ENCODE assay signal across 1 cellular context in the genomic region with DNA sequence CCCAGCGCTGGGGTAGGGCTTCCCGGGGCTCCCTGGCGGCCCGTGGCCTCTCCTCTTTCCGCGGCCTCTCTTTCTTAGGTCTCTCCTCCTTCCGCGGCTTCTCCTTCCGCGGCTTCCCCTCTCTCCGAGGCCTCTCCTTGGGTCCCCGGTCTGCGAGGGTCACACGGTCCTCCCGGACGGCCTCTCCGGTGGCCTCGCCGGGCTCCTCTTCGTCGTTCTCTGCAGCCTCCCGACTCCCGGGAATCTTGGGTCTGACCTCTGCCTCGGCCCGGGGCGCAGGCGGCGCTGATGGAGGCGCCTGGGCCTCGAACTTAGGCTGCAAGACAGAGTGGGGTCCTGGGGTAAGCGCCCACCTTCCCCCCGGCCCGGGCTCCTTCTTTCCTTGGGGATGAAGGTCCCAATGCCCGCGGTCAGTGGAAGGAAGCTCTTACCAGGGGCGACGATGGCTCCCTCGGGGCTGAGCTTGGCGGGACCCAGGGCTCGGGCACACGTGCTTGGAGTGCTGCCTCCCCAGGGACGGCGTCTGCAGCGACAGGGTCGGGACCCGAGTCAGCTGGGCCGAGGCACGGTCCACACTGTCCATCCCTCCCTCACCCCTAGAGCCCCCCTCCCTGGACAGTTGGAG.
TF ChIP-seq lines count a peak whose summit lies in the region.

No MANE protein-coding gene starts in this region.

TF ChIP-seq in HepG2, 621 proteins besides CTCF, POLR2A, EP300 and RAD21 (continued from another document and continues in another):
- 0 out of 2 replicates have a peak, but pooled peaks have one; percentile 65 for TF ChIP-seq MTF1 (CRISPR knock-in tag; IDR thresholded peaks at IDR 0.05)
- TF ChIP-seq RORA (CRISPR knock-in tag; IDR thresholded peaks at IDR 0.05), result no peak
- 0 out of 2 replicates have a peak, but pooled peaks have one; percentile 70 for TF ChIP-seq ZNF773 (CRISPR knock-in tag; IDR thresholded peaks at IDR 0.05; ENCODE audit: borderline replicate concordance)
- TF ChIP-seq HOXD1 (CRISPR knock-in tag; IDR thresholded peaks at IDR 0.05), result 0 out of 2 replicates have a peak, but pooled peaks have one; percentile 55
- 0 out of 2 replicates have a peak, but pooled peaks have one; percentile 32 for TF ChIP-seq BRD4 (CRISPR knock-in tag; IDR thresholded peaks at IDR 0.05)
- TF ChIP-seq ZNF264 (CRISPR knock-in tag; IDR thresholded peaks at IDR 0.05), result 0 out of 2 replicates have a peak, but pooled peaks have one; percentile 26
- 0 out of 2 replicates have a peak, but pooled peaks have one; percentile 64 for TF ChIP-seq CENPT (CRISPR knock-in tag; IDR thresholded peaks at IDR 0.05; ENCODE audit: low read depth)
- TF ChIP-seq, protein P1, sequence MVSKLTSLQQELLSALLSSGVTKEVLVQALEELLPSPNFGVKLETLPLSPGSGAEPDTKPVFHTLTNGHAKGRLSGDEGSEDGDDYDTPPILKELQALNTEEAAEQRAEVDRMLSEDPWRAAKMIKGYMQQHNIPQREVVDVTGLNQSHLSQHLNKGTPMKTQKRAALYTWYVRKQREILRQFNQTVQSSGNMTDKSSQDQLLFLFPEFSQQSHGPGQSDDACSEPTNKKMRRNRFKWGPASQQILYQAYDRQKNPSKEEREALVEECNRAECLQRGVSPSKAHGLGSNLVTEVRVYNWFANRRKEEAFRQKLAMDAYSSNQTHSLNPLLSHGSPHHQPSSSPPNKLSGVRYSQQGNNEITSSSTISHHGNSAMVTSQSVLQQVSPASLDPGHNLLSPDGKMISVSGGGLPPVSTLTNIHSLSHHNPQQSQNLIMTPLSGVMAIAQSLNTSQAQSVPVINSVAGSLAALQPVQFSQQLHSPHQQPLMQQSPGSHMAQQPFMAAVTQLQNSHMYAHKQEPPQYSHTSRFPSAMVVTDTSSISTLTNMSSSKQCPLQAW (CRISPR knock-in tag; IDR thresholded peaks at IDR 0.05), result peak; percentile 20; the same call in 1 of the 2 replicates
- peak; percentile 60 for TF ChIP-seq KDM5B (CRISPR knock-in tag; IDR thresholded peaks at IDR 0.05; ENCODE audit: borderline replicate concordance)
- peak; percentile 65; the same call in 1 of the 2 replicates for TF ChIP-seq ZNF619 (CRISPR knock-in tag; IDR thresholded peaks at IDR 0.05)
- 0 out of 2 replicates have a peak, but pooled peaks have one; percentile 43 for TF ChIP-seq ZNF253 (CRISPR knock-in tag; IDR thresholded peaks at IDR 0.05; ENCODE audit: borderline replicate concordance)
- TF ChIP-seq, protein P2, sequence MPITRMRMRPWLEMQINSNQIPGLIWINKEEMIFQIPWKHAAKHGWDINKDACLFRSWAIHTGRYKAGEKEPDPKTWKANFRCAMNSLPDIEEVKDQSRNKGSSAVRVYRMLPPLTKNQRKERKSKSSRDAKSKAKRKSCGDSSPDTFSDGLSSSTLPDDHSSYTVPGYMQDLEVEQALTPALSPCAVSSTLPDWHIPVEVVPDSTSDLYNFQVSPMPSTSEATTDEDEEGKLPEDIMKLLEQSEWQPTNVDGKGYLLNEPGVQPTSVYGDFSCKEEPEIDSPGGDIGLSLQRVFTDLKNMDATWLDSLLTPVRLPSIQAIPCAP (CRISPR knock-in tag; IDR thresholded peaks at IDR 0.05; ENCODE audit: low read depth), result 0 out of 2 replicates have a peak, but pooled peaks have one; percentile 68
- TF ChIP-seq, protein P3, sequence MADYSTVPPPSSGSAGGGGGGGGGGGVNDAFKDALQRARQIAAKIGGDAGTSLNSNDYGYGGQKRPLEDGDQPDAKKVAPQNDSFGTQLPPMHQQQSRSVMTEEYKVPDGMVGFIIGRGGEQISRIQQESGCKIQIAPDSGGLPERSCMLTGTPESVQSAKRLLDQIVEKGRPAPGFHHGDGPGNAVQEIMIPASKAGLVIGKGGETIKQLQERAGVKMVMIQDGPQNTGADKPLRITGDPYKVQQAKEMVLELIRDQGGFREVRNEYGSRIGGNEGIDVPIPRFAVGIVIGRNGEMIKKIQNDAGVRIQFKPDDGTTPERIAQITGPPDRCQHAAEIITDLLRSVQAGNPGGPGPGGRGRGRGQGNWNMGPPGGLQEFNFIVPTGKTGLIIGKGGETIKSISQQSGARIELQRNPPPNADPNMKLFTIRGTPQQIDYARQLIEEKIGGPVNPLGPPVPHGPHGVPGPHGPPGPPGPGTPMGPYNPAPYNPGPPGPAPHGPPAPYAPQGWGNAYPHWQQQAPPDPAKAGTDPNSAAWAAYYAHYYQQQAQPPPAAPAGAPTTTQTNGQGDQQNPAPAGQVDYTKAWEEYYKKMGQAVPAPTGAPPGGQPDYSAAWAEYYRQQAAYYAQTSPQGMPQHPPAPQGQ (CRISPR knock-in tag; IDR thresholded peaks at IDR 0.05; ENCODE audit: borderline replicate concordance), result no peak
- TF ChIP-seq KAT7 (CRISPR knock-in tag; IDR thresholded peaks at IDR 0.05; ENCODE audit: borderline replicate concordance), result 0 out of 2 replicates have a peak, but pooled peaks have one; percentile 32
- peak; percentile 26; the same call in 1 of the 2 replicates for TF ChIP-seq DR1 (CRISPR knock-in tag; IDR thresholded peaks at IDR 0.05)
- TF ChIP-seq, protein P4, sequence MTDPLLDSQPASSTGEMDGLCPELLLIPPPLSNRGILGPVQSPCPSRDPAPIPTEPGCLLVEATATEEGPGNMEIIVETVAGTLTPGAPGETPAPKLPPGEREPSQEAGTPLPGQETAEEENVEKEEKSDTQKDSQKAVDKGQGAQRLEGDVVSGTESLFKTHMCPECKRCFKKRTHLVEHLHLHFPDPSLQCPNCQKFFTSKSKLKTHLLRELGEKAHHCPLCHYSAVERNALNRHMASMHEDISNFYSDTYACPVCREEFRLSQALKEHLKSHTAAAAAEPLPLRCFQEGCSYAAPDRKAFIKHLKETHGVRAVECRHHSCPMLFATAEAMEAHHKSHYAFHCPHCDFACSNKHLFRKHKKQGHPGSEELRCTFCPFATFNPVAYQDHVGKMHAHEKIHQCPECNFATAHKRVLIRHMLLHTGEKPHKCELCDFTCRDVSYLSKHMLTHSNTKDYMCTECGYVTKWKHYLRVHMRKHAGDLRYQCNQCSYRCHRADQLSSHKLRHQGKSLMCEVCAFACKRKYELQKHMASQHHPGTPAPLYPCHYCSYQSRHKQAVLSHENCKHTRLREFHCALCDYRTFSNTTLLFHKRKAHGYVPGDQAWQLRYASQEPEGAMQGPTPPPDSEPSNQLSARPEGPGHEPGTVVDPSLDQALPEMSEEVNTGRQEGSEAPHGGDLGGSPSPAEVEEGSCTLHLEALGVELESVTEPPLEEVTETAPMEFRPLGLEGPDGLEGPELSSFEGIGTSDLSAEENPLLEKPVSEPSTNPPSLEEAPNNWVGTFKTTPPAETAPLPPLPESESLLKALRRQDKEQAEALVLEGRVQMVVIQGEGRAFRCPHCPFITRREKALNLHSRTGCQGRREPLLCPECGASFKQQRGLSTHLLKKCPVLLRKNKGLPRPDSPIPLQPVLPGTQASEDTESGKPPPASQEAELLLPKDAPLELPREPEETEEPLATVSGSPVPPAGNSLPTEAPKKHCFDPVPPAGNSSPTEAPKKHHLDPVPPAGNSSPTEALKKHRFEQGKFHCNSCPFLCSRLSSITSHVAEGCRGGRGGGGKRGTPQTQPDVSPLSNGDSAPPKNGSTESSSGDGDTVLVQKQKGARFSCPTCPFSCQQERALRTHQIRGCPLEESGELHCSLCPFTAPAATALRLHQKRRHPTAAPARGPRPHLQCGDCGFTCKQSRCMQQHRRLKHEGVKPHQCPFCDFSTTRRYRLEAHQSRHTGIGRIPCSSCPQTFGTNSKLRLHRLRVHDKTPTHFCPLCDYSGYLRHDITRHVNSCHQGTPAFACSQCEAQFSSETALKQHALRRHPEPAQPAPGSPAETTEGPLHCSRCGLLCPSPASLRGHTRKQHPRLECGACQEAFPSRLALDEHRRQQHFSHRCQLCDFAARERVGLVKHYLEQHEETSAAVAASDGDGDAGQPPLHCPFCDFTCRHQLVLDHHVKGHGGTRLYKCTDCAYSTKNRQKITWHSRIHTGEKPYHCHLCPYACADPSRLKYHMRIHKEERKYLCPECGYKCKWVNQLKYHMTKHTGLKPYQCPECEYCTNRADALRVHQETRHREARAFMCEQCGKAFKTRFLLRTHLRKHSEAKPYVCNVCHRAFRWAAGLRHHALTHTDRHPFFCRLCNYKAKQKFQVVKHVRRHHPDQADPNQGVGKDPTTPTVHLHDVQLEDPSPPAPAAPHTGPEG (CRISPR knock-in tag; IDR thresholded peaks at IDR 0.05), result peak; percentile 32; the same call in 1 of the 2 replicates
- TF ChIP-seq KLF12 (CRISPR knock-in tag; IDR thresholded peaks at IDR 0.05; ENCODE audit: borderline replicate concordance), result 0 out of 2 replicates have a peak, but pooled peaks have one; percentile 27
- no peak for TF ChIP-seq MAZ (IDR thresholded peaks at IDR 0.05; ENCODE audit: borderline replicate concordance, low read depth, low read length)
- TF ChIP-seq MAZ (CRISPR knock-in tag; IDR thresholded peaks at IDR 0.05; ENCODE audit: low read depth), result 0 out of 2 replicates have a peak, but pooled peaks have one; percentile 57
- TF ChIP-seq ZNF766 (CRISPR knock-in tag; IDR thresholded peaks at IDR 0.05; ENCODE audit: borderline replicate concordance), result peak; percentile 63; the same call in 1 of the 2 replicates
- TF ChIP-seq, protein P5, sequence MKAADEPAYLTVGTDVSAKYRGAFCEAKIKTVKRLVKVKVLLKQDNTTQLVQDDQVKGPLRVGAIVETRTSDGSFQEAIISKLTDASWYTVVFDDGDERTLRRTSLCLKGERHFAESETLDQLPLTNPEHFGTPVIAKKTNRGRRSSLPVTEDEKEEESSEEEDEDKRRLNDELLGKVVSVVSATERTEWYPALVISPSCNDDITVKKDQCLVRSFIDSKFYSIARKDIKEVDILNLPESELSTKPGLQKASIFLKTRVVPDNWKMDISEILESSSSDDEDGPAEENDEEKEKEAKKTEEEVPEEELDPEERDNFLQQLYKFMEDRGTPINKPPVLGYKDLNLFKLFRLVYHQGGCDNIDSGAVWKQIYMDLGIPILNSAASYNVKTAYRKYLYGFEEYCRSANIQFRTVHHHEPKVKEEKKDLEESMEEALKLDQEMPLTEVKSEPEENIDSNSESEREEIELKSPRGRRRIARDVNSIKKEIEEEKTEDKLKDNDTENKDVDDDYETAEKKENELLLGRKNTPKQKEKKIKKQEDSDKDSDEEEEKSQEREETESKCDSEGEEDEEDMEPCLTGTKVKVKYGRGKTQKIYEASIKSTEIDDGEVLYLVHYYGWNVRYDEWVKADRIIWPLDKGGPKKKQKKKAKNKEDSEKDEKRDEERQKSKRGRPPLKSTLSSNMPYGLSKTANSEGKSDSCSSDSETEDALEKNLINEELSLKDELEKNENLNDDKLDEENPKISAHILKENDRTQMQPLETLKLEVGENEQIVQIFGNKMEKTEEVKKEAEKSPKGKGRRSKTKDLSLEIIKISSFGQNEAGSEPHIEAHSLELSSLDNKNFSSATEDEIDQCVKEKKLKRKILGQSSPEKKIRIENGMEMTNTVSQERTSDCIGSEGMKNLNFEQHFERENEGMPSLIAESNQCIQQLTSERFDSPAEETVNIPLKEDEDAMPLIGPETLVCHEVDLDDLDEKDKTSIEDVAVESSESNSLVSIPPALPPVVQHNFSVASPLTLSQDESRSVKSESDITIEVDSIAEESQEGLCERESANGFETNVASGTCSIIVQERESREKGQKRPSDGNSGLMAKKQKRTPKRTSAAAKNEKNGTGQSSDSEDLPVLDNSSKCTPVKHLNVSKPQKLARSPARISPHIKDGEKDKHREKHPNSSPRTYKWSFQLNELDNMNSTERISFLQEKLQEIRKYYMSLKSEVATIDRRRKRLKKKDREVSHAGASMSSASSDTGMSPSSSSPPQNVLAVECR (CRISPR knock-in tag; IDR thresholded peaks at IDR 0.05; ENCODE audit: borderline replicate concordance), result peak; percentile 33; the same call in 1 of the 2 replicates
- 0 out of 2 replicates have a peak, but pooled peaks have one; percentile 58 for TF ChIP-seq ZNF543 (CRISPR knock-in tag; IDR thresholded peaks at IDR 0.05)
- TF ChIP-seq MED1 (CRISPR knock-in tag; IDR thresholded peaks at IDR 0.05), result peak; percentile 59; the same call in 1 of the 2 replicates
- TF ChIP-seq, protein P6, sequence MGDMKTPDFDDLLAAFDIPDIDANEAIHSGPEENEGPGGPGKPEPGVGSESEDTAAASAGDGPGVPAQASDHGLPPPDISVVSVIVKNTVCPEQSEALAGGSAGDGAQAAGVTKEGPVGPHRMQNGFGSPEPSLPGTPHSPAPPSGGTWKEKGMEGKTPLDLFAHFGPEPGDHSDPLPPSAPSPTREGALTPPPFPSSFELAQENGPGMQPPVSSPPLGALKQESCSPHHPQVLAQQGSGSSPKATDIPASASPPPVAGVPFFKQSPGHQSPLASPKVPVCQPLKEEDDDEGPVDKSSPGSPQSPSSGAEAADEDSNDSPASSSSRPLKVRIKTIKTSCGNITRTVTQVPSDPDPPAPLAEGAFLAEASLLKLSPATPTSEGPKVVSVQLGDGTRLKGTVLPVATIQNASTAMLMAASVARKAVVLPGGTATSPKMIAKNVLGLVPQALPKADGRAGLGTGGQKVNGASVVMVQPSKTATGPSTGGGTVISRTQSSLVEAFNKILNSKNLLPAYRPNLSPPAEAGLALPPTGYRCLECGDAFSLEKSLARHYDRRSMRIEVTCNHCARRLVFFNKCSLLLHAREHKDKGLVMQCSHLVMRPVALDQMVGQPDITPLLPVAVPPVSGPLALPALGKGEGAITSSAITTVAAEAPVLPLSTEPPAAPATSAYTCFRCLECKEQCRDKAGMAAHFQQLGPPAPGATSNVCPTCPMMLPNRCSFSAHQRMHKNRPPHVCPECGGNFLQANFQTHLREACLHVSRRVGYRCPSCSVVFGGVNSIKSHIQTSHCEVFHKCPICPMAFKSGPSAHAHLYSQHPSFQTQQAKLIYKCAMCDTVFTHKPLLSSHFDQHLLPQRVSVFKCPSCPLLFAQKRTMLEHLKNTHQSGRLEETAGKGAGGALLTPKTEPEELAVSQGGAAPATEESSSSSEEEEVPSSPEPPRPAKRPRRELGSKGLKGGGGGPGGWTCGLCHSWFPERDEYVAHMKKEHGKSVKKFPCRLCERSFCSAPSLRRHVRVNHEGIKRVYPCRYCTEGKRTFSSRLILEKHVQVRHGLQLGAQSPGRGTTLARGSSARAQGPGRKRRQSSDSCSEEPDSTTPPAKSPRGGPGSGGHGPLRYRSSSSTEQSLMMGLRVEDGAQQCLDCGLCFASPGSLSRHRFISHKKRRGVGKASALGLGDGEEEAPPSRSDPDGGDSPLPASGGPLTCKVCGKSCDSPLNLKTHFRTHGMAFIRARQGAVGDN (CRISPR knock-in tag; IDR thresholded peaks at IDR 0.05), result peak; percentile 97
- TF ChIP-seq ZNF589 (CRISPR knock-in tag; conservative IDR thresholded peaks at IDR 0.05), result peak; percentile 42; the same call in 1 of the 2 replicates
- TF ChIP-seq, protein P7, sequence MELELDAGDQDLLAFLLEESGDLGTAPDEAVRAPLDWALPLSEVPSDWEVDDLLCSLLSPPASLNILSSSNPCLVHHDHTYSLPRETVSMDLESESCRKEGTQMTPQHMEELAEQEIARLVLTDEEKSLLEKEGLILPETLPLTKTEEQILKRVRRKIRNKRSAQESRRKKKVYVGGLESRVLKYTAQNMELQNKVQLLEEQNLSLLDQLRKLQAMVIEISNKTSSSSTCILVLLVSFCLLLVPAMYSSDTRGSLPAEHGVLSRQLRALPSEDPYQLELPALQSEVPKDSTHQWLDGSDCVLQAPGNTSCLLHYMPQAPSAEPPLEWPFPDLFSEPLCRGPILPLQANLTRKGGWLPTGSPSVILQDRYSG (CRISPR knock-in tag; IDR thresholded peaks at IDR 0.05), result peak; percentile 60
- TF ChIP-seq HNF4G (IDR thresholded peaks at IDR 0.05; ENCODE audit: borderline replicate concordance, low read depth, low read length), result no peak
- TF ChIP-seq HNF4G (CRISPR knock-in tag; IDR thresholded peaks at IDR 0.05; ENCODE audit: borderline replicate concordance, low read depth), result 0 out of 2 replicates have a peak, but pooled peaks have one; percentile 20
